In genomic region chr1:247681288-247681897, GRCh38 we compare ENCODE assay signal across 8 cellular contexts. TPM values are rescaled to one million over a fixed set of nuclear protein-coding genes. Genes with fewer than 3 reads are reported as not detected.
DNase-seq lines count a peak whose midpoint lies in the region; ATAC-seq, FAIRE-seq and TF ChIP-seq lines count a peak whose summit lies in the region.

No MANE protein-coding gene starts in this region.

- H3K9me3 ChIP-seq in heart left ventricle = peaks cover 0 to 2% (median 0%) of the 10 kb centered on the region in 12 donors

- ATAC-seq in heart left ventricle = no peak
- ATAC-seq in Right ventricle myocardium inferior = no peak
- ATAC-seq in GM21717 (IDR thresholded peaks at IDR 0.05; ENCODE audit: unreplicated experiment) = peak; percentile 93
- no peak for ATAC-seq in memory B cell (ENCODE audit: low read depth)

- no peak overlapping the region for H3K27ac Mint-ChIP-seq in memory B cell

- peak; percentile 18 to 69 (median 46) for TF ChIP-seq CTCF in heart left ventricle (IDR thresholded peaks at IDR 0.05)
- TF ChIP-seq CTCF in bronchial epithelial cell (IDR thresholded peaks at IDR 0.05; ENCODE audit: insufficient read depth, low read length, severe bottlenecking) = peak; percentile 50

- no peak overlapping the region for H3K4me3 ChIP-seq in heart left ventricle
- no peak overlapping the region for H3K4me3 ChIP-seq in bronchial epithelial cell (ENCODE audit: low read depth, low read length)

- TF ChIP-seq POLR2A in heart left ventricle (IDR thresholded peaks at IDR 0.05) = no peak

- H3K27me3 Mint-ChIP-seq in memory B cell = no peaks in the 10 kb centered on the region

- no peak for DNase-seq in heart left ventricle
- no peak for DNase-seq in Right ventricle myocardium inferior (ENCODE audit: missing footprints)
- DNase-seq in HT-29 (ENCODE audit: low spot score) = peak; percentile 80
- peak; percentile 51 for DNase-seq in RCC 7860 (ENCODE audit: low spot score)
- peak; percentile 31 for DNase-seq in bronchial epithelial cell (ENCODE audit: low read depth)
- peak; percentile 14 to 27 for DNase-seq in memory B cell (ENCODE audit: low spot score in 2 of 2)
- DNase-seq in AG08395 (ENCODE audit: low spot score) = no peak

- no peaks in the 10 kb centered on the region for H3K9me3 Mint-ChIP-seq in memory B cell

- H3K27me3 ChIP-seq in heart left ventricle (no peaks in the 10 kb centered on the region), bronchial epithelial cell (ENCODE audit: control insufficient read depth, insufficient read depth, low read length) (no peaks in the 10 kb centered on the region)

- no peak overlapping the region for H3K27ac ChIP-seq in heart left ventricle

- H3K36me3 ChIP-seq in heart left ventricle = no peaks in the 10 kb centered on the region
- no peaks in the 10 kb centered on the region for H3K36me3 ChIP-seq in bronchial epithelial cell (ENCODE audit: control insufficient read depth, insufficient read depth, low read length)

- intact Hi-C loops in heart left ventricle (cut with DNase I) (no loop called here), Right ventricle myocardium inferior (cut with DNase I) (no loop called here)

- no peaks in the 10 kb centered on the region for H3K4me1 ChIP-seq in heart left ventricle

- no peak overlapping the region for H3K4me3 Mint-ChIP-seq in memory B cell

- WGBS in heart left ventricle, 4 donors = 27 to 33% (median 29%) methylated on average over 7 of the region's 7 CpGs

- no peak for FAIRE-seq in RCC 7860 (lab: Jason Lieb, UNC)
- no peak for FAIRE-seq in bronchial epithelial cell (lab: Jason Lieb, UNC)

- H3K4me1 Mint-ChIP-seq in memory B cell = no peaks in the 10 kb centered on the region

- H3K36me3 Mint-ChIP-seq in memory B cell = no peaks in the 10 kb centered on the region

RNA-seq across cellular contexts. Expression of gene OR13G1, which starts 1.9 kb away (rescaled TPM):
- total RNA-seq in heart left ventricle = not detected
- polyA plus RNA-seq in heart left ventricle = not detected
- total RNA-seq in Right ventricle myocardium inferior = not detected
- total RNA-seq in HT-29 (2014; rRNA removed; shearing (Covaris generic)) = not detected in 2 replicates
- not detected in 2 replicates for total RNA-seq in bronchial epithelial cell

RNA-seq across cellular contexts. Expression of gene OR6F1, which starts 35.1 kb away (rescaled TPM):
- total RNA-seq in heart left ventricle (not detected), Right ventricle myocardium inferior (not detected), bronchial epithelial cell (not detected in 2 replicates)
- not detected for polyA plus RNA-seq in heart left ventricle
- not detected in 2 replicates for total RNA-seq in HT-29 (2014; rRNA removed; shearing (Covaris generic))

RNA-seq across cellular contexts. Expression of gene OR14K1, which starts 57.0 kb away (rescaled TPM):
- total RNA-seq in heart left ventricle (not detected), Right ventricle myocardium inferior (not detected), bronchial epithelial cell (not detected in 2 replicates)
- polyA plus RNA-seq in heart left ventricle = not detected
- total RNA-seq in HT-29 (2014; rRNA removed; shearing (Covaris generic)) = not detected in 2 replicates

Comparison
In these comparisons a context has a peak if more than half of its experiments do, and no peak if none do; other contexts are left out.
1. DNase-seq: peak in HT-29 (single experiment), RCC 7860 (single experiment), bronchial epithelial cell (single experiment) and memory B cell (2 of 2); none in heart left ventricle (0 of 5), Right ventricle myocardium inferior (single experiment) and AG08395 (single experiment).